ENCODE assay signal across 32 cellular contexts in genomic region chr5:82766216-82766615, GRCh38.
"Had no signal": no experiment of that assay in that cellular context is flagged by ENCODE, and none has a peak within 500 bp of the region (broad histone marks: within the 10 kb centered on the region; RNA-seq: fewer than 3 reads in every experiment).

No MANE protein-coding gene starts in this region.

- H3K27me3 ChIP-seq: ascending aorta, breast epithelium, cardiac muscle cell, colonic mucosa, esophagus muscularis mucosa, gastroesophageal sphincter had no signal

- H3K27ac Mint-ChIP-seq: activated B cell treated with CpG ODN at 0.5 μM for 24 hours; activated CD8-positive, alpha-beta T cell treated with anti-CD3 and anti-CD28 coated beads for 36 hours; activated naive CD4-positive, alpha-beta T cell treated with anti-CD3 and anti-CD28 coated beads for 36 hours; activated naive CD4-positive, alpha-beta T cell treated with anti-CD3 and anti-CD28 coated beads, Interleukin-2, amount 50 U/mL, for 24 hours; activated naive CD8-positive, alpha-beta T cell treated with anti-CD3 and anti-CD28 coated beads for 36 hours; activated naive CD8-positive, alpha-beta T cell treated with anti-CD3 and anti-CD28 coated beads, Interleukin-2, amount 50 U/mL, for 24 hours; activated T-helper 1 cell treated with anti-CD3 and anti-CD28 coated beads, Interleukin-12 subunit alpha, Interleukin-12 subunit beta, Interleukin-2, Interleukin-4 antibody, amounts not matched to agents 30 ng/mL and 10 ng/mL and 1 ng/mL, durations not matched to agents 14 hours and 24 hours and 36 hours; activated T-helper 2 cell treated with anti-CD3 and anti-CD28 coated beads, Interferon-gamma antibody, Interleukin-2, Interleukin-4, amounts not matched to agents 10 μg/mL and 5 μg/mL and 100 μg/mL, durations not matched to agents 14 hours and 24 hours and 36 hours; brain; T-helper 17 cell; T-helper 2 cell treated with Interferon-gamma antibody and Interleukin-4, amounts not matched to agents 5 μg/mL and 100 μg/mL, for 36 hours had no signal

- H3K9me3 ChIP-seq: ascending aorta, breast epithelium, colonic mucosa, esophagus muscularis mucosa, gastroesophageal sphincter had no signal

- DNase-seq: activated B cell treated with CpG ODN at 0.5 μM for 24 hours; activated CD4-positive, alpha-beta T cell treated with anti-CD3 and anti-CD28 coated beads for 48 hours; activated CD4-positive, alpha-beta T cell treated with anti-CD3 and anti-CD28 coated beads, Interleukin-2, amount 50 U/mL, for 1 hour; activated CD4-positive, alpha-beta T cell treated with anti-CD3 and anti-CD28 coated beads, Interleukin-2, amount 50 U/mL, for 48 hours; activated CD8-positive, alpha-beta memory T cell treated with anti-CD3 and anti-CD28 coated beads for 24 hours; activated CD8-positive, alpha-beta T cell treated with anti-CD3 and anti-CD28 coated beads for 36 hours; activated effector memory CD4-positive, alpha-beta T cell treated with anti-CD3 and anti-CD28 coated beads, Interleukin-2, amount 50 U/mL, for 16 hours; activated naive CD4-positive, alpha-beta T cell treated with anti-CD3 and anti-CD28 coated beads for 36 hours; activated naive CD8-positive, alpha-beta T cell treated with anti-CD3 and anti-CD28 coated beads for 36 hours; activated naive CD8-positive, alpha-beta T cell treated with anti-CD3 and anti-CD28 coated beads, Interleukin-2, amount 50 U/mL, for 24 hours; activated T-cell treated with anti-CD3 and anti-CD28 coated beads, Interleukin-2, amount 50 U/mL, for 1 hour; activated T-cell treated with anti-CD3 and anti-CD28 coated beads, Interleukin-2, amount 50 U/mL, for 48 hours; central memory CD4-positive, alpha-beta T cell; cerebellar nuclear complex; colonic mucosa; effector CD8-positive, alpha-beta T cell; erythroblast; foreskin melanocyte; T-helper 1 cell; T-helper 17 cell; T1000; WERI-Rb-1 had no signal

- H3K27ac ChIP-seq: ascending aorta, breast epithelium, cardiac muscle cell, colonic mucosa, esophagus muscularis mucosa, gastroesophageal sphincter, WERI-Rb-1 had no signal

- H3K4me3 ChIP-seq: ascending aorta, breast epithelium, cardiac muscle cell, colonic mucosa, esophagus muscularis mucosa, gastroesophageal sphincter had no signal

- H3K27me3 Mint-ChIP-seq: activated B cell treated with CpG ODN at 0.5 μM for 24 hours; activated naive CD8-positive, alpha-beta T cell treated with anti-CD3 and anti-CD28 coated beads for 36 hours; T-helper 17 cell had no signal

- H3K9me3 Mint-ChIP-seq: activated CD8-positive, alpha-beta T cell treated with anti-CD3 and anti-CD28 coated beads for 36 hours; activated naive CD4-positive, alpha-beta T cell treated with anti-CD3 and anti-CD28 coated beads for 36 hours; activated naive CD4-positive, alpha-beta T cell treated with anti-CD3 and anti-CD28 coated beads, Interleukin-2, amount 50 U/mL, for 24 hours; activated naive CD8-positive, alpha-beta T cell treated with anti-CD3 and anti-CD28 coated beads for 36 hours; activated naive CD8-positive, alpha-beta T cell treated with anti-CD3 and anti-CD28 coated beads, Interleukin-2, amount 50 U/mL, for 24 hours; T-helper 2 cell treated with Interferon-gamma antibody and Interleukin-4, amounts not matched to agents 5 μg/mL and 100 μg/mL, for 36 hours had no signal

- H3K36me3 Mint-ChIP-seq: activated naive CD4-positive, alpha-beta T cell treated with anti-CD3 and anti-CD28 coated beads, Interleukin-2, amount 50 U/mL, for 24 hours; activated naive CD8-positive, alpha-beta T cell treated with anti-CD3 and anti-CD28 coated beads for 36 hours; brain had no signal

- H3K4me3 Mint-ChIP-seq: activated B cell treated with CpG ODN at 0.5 μM for 24 hours; activated CD8-positive, alpha-beta T cell treated with anti-CD3 and anti-CD28 coated beads for 36 hours; activated naive CD4-positive, alpha-beta T cell treated with anti-CD3 and anti-CD28 coated beads for 36 hours; activated naive CD4-positive, alpha-beta T cell treated with anti-CD3 and anti-CD28 coated beads, Interleukin-2, amount 50 U/mL, for 24 hours; activated naive CD8-positive, alpha-beta T cell treated with anti-CD3 and anti-CD28 coated beads for 36 hours; activated naive CD8-positive, alpha-beta T cell treated with anti-CD3 and anti-CD28 coated beads, Interleukin-2, amount 50 U/mL, for 24 hours; activated T-helper 1 cell treated with anti-CD3 and anti-CD28 coated beads, Interleukin-12 subunit alpha, Interleukin-12 subunit beta, Interleukin-2, Interleukin-4 antibody, amounts not matched to agents 30 ng/mL and 10 ng/mL and 1 ng/mL, durations not matched to agents 14 hours and 24 hours and 36 hours; brain; T-helper 17 cell; T-helper 2 cell treated with Interferon-gamma antibody and Interleukin-4, amounts not matched to agents 5 μg/mL and 100 μg/mL, for 36 hours had no signal

- H3K36me3 ChIP-seq: ascending aorta, breast epithelium, cardiac muscle cell, colonic mucosa, esophagus muscularis mucosa, gastroesophageal sphincter, WERI-Rb-1 had no signal

- H3K4me1 Mint-ChIP-seq: activated B cell treated with CpG ODN at 0.5 μM for 24 hours; activated naive CD4-positive, alpha-beta T cell treated with anti-CD3 and anti-CD28 coated beads, Interleukin-2, amount 50 U/mL, for 24 hours; activated naive CD8-positive, alpha-beta T cell treated with anti-CD3 and anti-CD28 coated beads for 36 hours; activated naive CD8-positive, alpha-beta T cell treated with anti-CD3 and anti-CD28 coated beads, Interleukin-2, amount 50 U/mL, for 24 hours; T-helper 17 cell had no signal

- H3K4me1 ChIP-seq: ascending aorta, breast epithelium, colonic mucosa, esophagus muscularis mucosa, gastroesophageal sphincter had no signal
